ENCODE assay signal across 8 cellular contexts in the genomic region with DNA sequence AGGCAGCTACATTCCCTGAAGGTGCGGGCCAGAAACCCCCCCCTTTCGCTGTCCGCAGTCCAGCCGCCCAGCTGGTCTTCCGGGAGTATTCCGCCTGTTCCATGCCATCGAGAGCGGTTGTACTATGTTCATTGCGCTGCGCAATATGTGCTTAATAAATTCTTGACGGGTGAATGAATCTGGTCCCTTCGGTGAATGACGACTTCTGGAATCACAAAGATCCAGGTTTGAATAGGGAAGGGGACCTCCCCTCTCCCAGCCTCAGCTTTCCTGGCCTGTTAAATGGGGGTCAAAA. TPM values are rescaled to one million over a fixed set of nuclear protein-coding genes. Genes with fewer than 3 reads are reported as not detected.
DNase-seq lines count a peak whose midpoint lies in the region; ATAC-seq and TF ChIP-seq lines count a peak whose summit lies in the region.

No MANE protein-coding gene starts in this region.

- peaks cover 12% of the 10 kb centered on the region for H3K27me3 Mint-ChIP-seq in activated T-cell treated with anti-CD3 and anti-CD28 coated beads, Interleukin-2, amount 50 U/mL, for 24 hours
- H3K27me3 Mint-ChIP-seq in activated naive CD8-positive, alpha-beta T cell treated with anti-CD3 and anti-CD28 coated beads, Interleukin-2, amount 50 U/mL, for 24 hours: no peaks in the 10 kb centered on the region

- H3K9me3 Mint-ChIP-seq in activated T-cell treated with anti-CD3 and anti-CD28 coated beads, Interleukin-2, amount 50 U/mL, for 24 hours: no peaks in the 10 kb centered on the region
- H3K9me3 Mint-ChIP-seq in activated naive CD8-positive, alpha-beta T cell treated with anti-CD3 and anti-CD28 coated beads, Interleukin-2, amount 50 U/mL, for 24 hours: no peaks in the 10 kb centered on the region

- H3K27ac ChIP-seq in layer of hippocampus (ENCODE audit: low read depth, low read length) (peak overlapping the region; percentile 90), thymus (ENCODE audit: low read depth) (peak overlapping the region; percentile 65)

- H3K9me3 ChIP-seq in thymus (ENCODE audit: control insufficient read depth): no peaks in the 10 kb centered on the region

- H3K4me1 ChIP-seq in thymus (ENCODE audit: control insufficient read depth, insufficient read depth, low read length): no peaks in the 10 kb centered on the region

- H3K36me3 Mint-ChIP-seq in activated T-cell treated with anti-CD3 and anti-CD28 coated beads, Interleukin-2, amount 50 U/mL, for 24 hours (ENCODE audit: low read depth): peaks cover 18% of the 10 kb centered on the region
- peaks cover under 1% of the 10 kb centered on the region for H3K36me3 Mint-ChIP-seq in activated naive CD8-positive, alpha-beta T cell treated with anti-CD3 and anti-CD28 coated beads, Interleukin-2, amount 50 U/mL, for 24 hours (ENCODE audit: low read depth)

- TF ChIP-seq CTCF in omental fat pad (IDR thresholded peaks at IDR 0.05): peak in 1 of 3 donors; percentile 4

- H3K4me1 Mint-ChIP-seq in activated T-cell treated with anti-CD3 and anti-CD28 coated beads, Interleukin-2, amount 50 U/mL, for 24 hours (ENCODE audit: low read depth): peaks cover 33% of the 10 kb centered on the region
- H3K4me1 Mint-ChIP-seq in activated naive CD8-positive, alpha-beta T cell treated with anti-CD3 and anti-CD28 coated beads, Interleukin-2, amount 50 U/mL, for 24 hours: peaks cover 29% of the 10 kb centered on the region

- peaks cover 2% of the 10 kb centered on the region for H3K36me3 ChIP-seq in thymus (ENCODE audit: control insufficient read depth, insufficient read depth)

- WGBS in thymus: 21% methylated on average over 13 of the region's 13 CpGs

- peak overlapping the region; percentile 87 for H3K27ac Mint-ChIP-seq in activated T-cell treated with anti-CD3 and anti-CD28 coated beads, Interleukin-2, amount 50 U/mL, for 24 hours
- peak overlapping the region; percentile 58 for H3K27ac Mint-ChIP-seq in activated naive CD8-positive, alpha-beta T cell treated with anti-CD3 and anti-CD28 coated beads, Interleukin-2, amount 50 U/mL, for 24 hours

- peak overlapping the region; percentile 68 for H3K4me3 ChIP-seq in thymus (ENCODE audit: low read length)

- DNase-seq in activated T-cell treated with anti-CD3 and anti-CD28 coated beads, Interleukin-2, amount 50 U/mL, for 24 hours: no peak
- no peak for DNase-seq in activated T-cell treated with anti-CD3 and anti-CD28 coated beads for 4 hours
- DNase-seq in activated naive CD8-positive, alpha-beta T cell treated with anti-CD3 and anti-CD28 coated beads, Interleukin-2, amount 50 U/mL, for 24 hours: no peak
- no peak for DNase-seq in omental fat pad (ENCODE audit: low spot score)
- no peak for DNase-seq in NCI-H526 treated with DMSO at 0.1 percent for 48 hours (lab: John Stamatoyannopoulos, UW)
- DNase-seq in D341Med (ENCODE audit: low spot score): no peak

- H3K4me3 Mint-ChIP-seq in activated T-cell treated with anti-CD3 and anti-CD28 coated beads, Interleukin-2, amount 50 U/mL, for 24 hours: peak overlapping the region; percentile 92
- H3K4me3 Mint-ChIP-seq in activated naive CD8-positive, alpha-beta T cell treated with anti-CD3 and anti-CD28 coated beads, Interleukin-2, amount 50 U/mL, for 24 hours: peak overlapping the region; percentile 89

- H3K27me3 ChIP-seq in layer of hippocampus (ENCODE audit: control insufficient read depth, insufficient read depth, low read length) (no peaks in the 10 kb centered on the region), thymus (ENCODE audit: control insufficient read depth, insufficient read depth) (no peaks in the 10 kb centered on the region)

- ATAC-seq in activated naive CD8-positive, alpha-beta T cell treated with anti-CD3 and anti-CD28 coated beads, Interleukin-2, amount 50 U/mL, for 24 hours: no peak
- no peak for ATAC-seq in omental fat pad (ENCODE audit: low FRiP score)

RNA-seq across cellular contexts. Expression of a gene that starts 0.8 kb away (rescaled TPM):
- polyA plus RNA-seq in thymus: 27.1 TPM
- total RNA-seq in omental fat pad: 100 to 1,000 TPM in 3 of 4 donors, 10 to 100 TPM in 1; 89.8 to 124 (median 116) TPM

RNA-seq across cellular contexts. Expression of a gene that starts 14.9 kb away (rescaled TPM):
- polyA plus RNA-seq in thymus: 4.4 TPM
- total RNA-seq in omental fat pad: 1 to 10 TPM; 1.1 to 3.2 (median 2.5) TPM

RNA-seq across cellular contexts. Expression of a gene that starts 29.9 kb away (rescaled TPM):
- 24.6 TPM for polyA plus RNA-seq in thymus
- 10 to 100 TPM in 3 of 4 donors, 1 to 10 TPM in 1; 7.8 to 17.3 (median 12.3) TPM for total RNA-seq in omental fat pad

RNA-seq across cellular contexts. Expression of a gene that starts 35.8 kb away (rescaled TPM):
- 103 TPM for polyA plus RNA-seq in thymus
- total RNA-seq in omental fat pad: 100 to 1,000 TPM in 3 of 4 donors, 10 to 100 TPM in 1; 90.8 to 131 (median 116) TPM

RNA-seq across cellular contexts. Expression of a gene that starts 41.9 kb away (rescaled TPM):
- 37.0 TPM for polyA plus RNA-seq in thymus
- total RNA-seq in omental fat pad: 10 to 100 TPM; 25.1 to 44.5 (median 32.2) TPM
